9 cellular contexts compared by ENCODE assay signal in the genomic region with DNA sequence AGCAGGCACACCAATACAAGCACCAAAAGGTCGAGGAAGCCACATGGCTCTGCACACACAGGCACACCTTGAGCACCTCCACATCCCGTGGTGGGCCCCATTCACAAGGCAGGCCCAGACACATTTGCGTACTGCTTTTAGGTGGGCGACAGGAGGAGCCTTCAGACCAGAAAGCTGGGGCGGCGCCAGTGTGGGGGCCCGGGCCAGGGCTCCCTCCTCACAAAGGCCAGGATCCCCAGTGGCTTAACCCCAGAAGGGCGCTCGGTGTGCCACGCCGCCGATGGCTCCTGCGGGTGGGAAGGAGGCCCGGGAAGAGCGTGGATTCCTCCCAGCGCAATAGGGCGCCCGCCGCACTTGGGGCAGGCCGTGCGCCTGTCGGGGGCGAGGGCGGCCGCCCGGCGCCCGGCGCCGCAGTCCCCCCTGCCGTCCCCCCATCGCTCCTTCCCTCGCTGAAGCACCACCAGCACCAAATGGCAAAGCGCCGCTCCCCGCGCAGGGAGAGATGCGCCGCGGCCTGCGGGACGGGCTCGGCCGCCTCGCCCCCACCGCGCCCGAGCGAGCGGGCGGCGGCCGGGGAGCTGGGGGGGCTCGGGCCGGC. TPM values are rescaled to one million over a fixed set of nuclear protein-coding genes. Genes with fewer than 3 reads are reported as not detected.
DNase-seq lines count a peak whose midpoint lies in the region; ATAC-seq and TF ChIP-seq lines count a peak whose summit lies in the region.
"Had no signal": no experiment of that assay in that cellular context is flagged by ENCODE, and none has a peak within 500 bp of the region (broad histone marks: within the 10 kb centered on the region; RNA-seq: fewer than 3 reads in every experiment).

No MANE protein-coding gene starts in this region.

- H3K79me2 ChIP-seq in parathyroid adenoma, result no peaks in the 10 kb centered on the region

- H3K36me3 Mint-ChIP-seq in activated T-helper 17 cell treated with anti-CD3 and anti-CD28 coated beads, Interleukin-2, amount 50 U/mL, for 72 hours (ENCODE audit: low read depth), result no peaks in the 10 kb centered on the region

- H3K4me1 ChIP-seq in HUES64 (ENCODE audit: insufficient read depth, low read length) (peaks cover 33% of the 10 kb centered on the region), cardiac muscle cell (ENCODE audit: low read depth) (peaks cover 43% of the 10 kb centered on the region), parathyroid adenoma (peaks cover 33% of the 10 kb centered on the region)

- H3K9ac ChIP-seq in HUES64 (ENCODE audit: low read depth, low read length), result peak overlapping the region; percentile 38
- H3K9ac ChIP-seq in parathyroid adenoma, result peak overlapping the region; percentile 3

- H3K27me3 Mint-ChIP-seq in activated T-helper 17 cell treated with anti-CD3 and anti-CD28 coated beads, Interleukin-2, amount 50 U/mL, for 72 hours, result peaks cover 57% of the 10 kb centered on the region

- H3K4me2 ChIP-seq in parathyroid adenoma (ENCODE audit: low read length), result peak overlapping the region; percentile 98

- H3K4me3 ChIP-seq in AG10803 (ENCODE audit: low read length) (peak overlapping the region; percentile 56), HUES64 (ENCODE audit: low read length) (peak overlapping the region; percentile 70), cardiac muscle cell (peak overlapping the region; percentile 36), parathyroid adenoma (ENCODE audit: low read depth, low read length) (peak overlapping the region; percentile 74)

- H3K36me3 ChIP-seq in HUES64 (ENCODE audit: insufficient read depth, low read length), result no peaks in the 10 kb centered on the region
- peaks cover 4% of the 10 kb centered on the region for H3K36me3 ChIP-seq in cardiac muscle cell
- H3K36me3 ChIP-seq in parathyroid adenoma (ENCODE audit: control insufficient read depth, insufficient read depth, low read length), result no peaks in the 10 kb centered on the region

- peak overlapping the region; percentile 80 for H2AFZ ChIP-seq in parathyroid adenoma

- WGBS in HUES64, result 2% methylated on average over 55 of the region's 55 CpGs

- peak; percentile 68 for DNase-seq in AG10803 (ENCODE audit: low read depth)
- peak; percentile 75 to 80 for DNase-seq in cardiac muscle cell (ENCODE audit: low read depth in 1 of 2, low spot score in 1 of 2)

- no peak for ATAC-seq in activated T-helper 17 cell treated with anti-CD3 and anti-CD28 coated beads, Interleukin-2, amount 50 U/mL, for 72 hours (replicated peaks)
- ATAC-seq in GM18520 (IDR thresholded peaks at IDR 0.05; ENCODE audit: unreplicated experiment), result no peak
- ATAC-seq in GM19452 (IDR thresholded peaks at IDR 0.05; ENCODE audit: unreplicated experiment), result no peak
- no peak for ATAC-seq in HG02588 (IDR thresholded peaks at IDR 0.05; ENCODE audit: unreplicated experiment)

- TF ChIP-seq CTCF in AG10803 (conservative IDR thresholded peaks at IDR 0.05; ENCODE audit: low read length) (no peak), cardiac muscle cell (IDR thresholded peaks at IDR 0.05; ENCODE audit: low read depth, low read length) (no peak), parathyroid adenoma (IDR thresholded peaks at IDR 0.05) (no peak)

- H3K4me3 Mint-ChIP-seq in activated T-helper 17 cell treated with anti-CD3 and anti-CD28 coated beads, Interleukin-2, amount 50 U/mL, for 72 hours, result peak overlapping the region; percentile 56

- no peaks in the 10 kb centered on the region for H3K9me3 ChIP-seq in HUES64 (ENCODE audit: insufficient read depth, low read depth, low read length)
- H3K9me3 ChIP-seq in cardiac muscle cell (ENCODE audit: low read depth), result no peaks in the 10 kb centered on the region
- no peaks in the 10 kb centered on the region for H3K9me3 ChIP-seq in parathyroid adenoma (ENCODE audit: control insufficient read depth, low read length)

- H3K27ac Mint-ChIP-seq in activated T-helper 17 cell treated with anti-CD3 and anti-CD28 coated beads, Interleukin-2, amount 50 U/mL, for 72 hours, result no peak overlapping the region

- H3K4me1 Mint-ChIP-seq in activated T-helper 17 cell treated with anti-CD3 and anti-CD28 coated beads, Interleukin-2, amount 50 U/mL, for 72 hours, result peaks cover 14% of the 10 kb centered on the region

- H3K27ac ChIP-seq in HUES64 (ENCODE audit: low read depth, low read length), result no peak overlapping the region
- H3K27ac ChIP-seq in cardiac muscle cell, result peak overlapping the region; percentile 99
- H3K27ac ChIP-seq in parathyroid adenoma, result peak overlapping the region; percentile 89

- peaks cover 84% of the 10 kb centered on the region for H3K27me3 ChIP-seq in HUES64 (ENCODE audit: insufficient read depth, low read length)
- no peaks in the 10 kb centered on the region for H3K27me3 ChIP-seq in cardiac muscle cell
- no peaks in the 10 kb centered on the region for H3K27me3 ChIP-seq in parathyroid adenoma (ENCODE audit: control insufficient read depth, insufficient read depth, low read length)

- H3K9me3 Mint-ChIP-seq in activated T-helper 17 cell treated with anti-CD3 and anti-CD28 coated beads, Interleukin-2, amount 50 U/mL, for 72 hours, result no peaks in the 10 kb centered on the region

RNA-seq across cellular contexts. Expression of gene SMARCD3, which starts 2.9 kb away (rescaled TPM):
- polyA plus RNA-seq in HUES64 (2013, experiment 1 of 2), result 7.7 TPM
- polyA plus RNA-seq in HUES64 (2013, experiment 2 of 2), result 11.5 TPM
- total RNA-seq in activated T-helper 17 cell treated with anti-CD3 and anti-CD28 coated beads, Interleukin-2, amount 50 U/mL, for 72 hours, result 10 to 100 TPM in 1 of 2 donors, 1 to 10 TPM in 1; 1.3 to 11.8 TPM
- 180 and 191 TPM in 2 replicates for total RNA-seq in cardiac muscle cell
- 237 and 238 TPM in 2 replicates for polyA plus RNA-seq in cardiac muscle cell

RNA-seq across cellular contexts. Expression of gene CHPF2, which starts 19.1 kb away (rescaled TPM):
- polyA plus RNA-seq in HUES64 (2013, experiment 1 of 2), result 11.8 TPM
- polyA plus RNA-seq in HUES64 (2013, experiment 2 of 2), result 12.5 TPM
- 10 to 100 TPM; 31.3 to 36.3 TPM for total RNA-seq in activated T-helper 17 cell treated with anti-CD3 and anti-CD28 coated beads, Interleukin-2, amount 50 U/mL, for 72 hours
- total RNA-seq in cardiac muscle cell, result 37.0 and 45.5 TPM in 2 replicates
- polyA plus RNA-seq in cardiac muscle cell, result 26.9 and 31.7 TPM in 2 replicates

RNA-seq across cellular contexts. Expression of gene ABCF2, which starts 24.4 kb away (rescaled TPM):
- polyA plus RNA-seq in HUES64 (2013, experiment 1 of 2), result 55.5 TPM
- polyA plus RNA-seq in HUES64 (2013, experiment 2 of 2), result 44.7 TPM
- 10 to 100 TPM; 26.9 to 55.2 TPM for total RNA-seq in activated T-helper 17 cell treated with anti-CD3 and anti-CD28 coated beads, Interleukin-2, amount 50 U/mL, for 72 hours
- 34.3 and 38.1 TPM in 2 replicates for total RNA-seq in cardiac muscle cell
- polyA plus RNA-seq in cardiac muscle cell, result 32.7 and 32.9 TPM in 2 replicates

RNA-seq across cellular contexts. Expression of gene H2BK1, which starts 41.1 kb away (rescaled TPM):
- not detected for polyA plus RNA-seq in HUES64 (2013, experiment 1 of 2)
- not detected for polyA plus RNA-seq in HUES64 (2013, experiment 2 of 2)
- 1 to 10 TPM in 1 of 2 donors, not detected in 1; 1.2 TPM for total RNA-seq in activated T-helper 17 cell treated with anti-CD3 and anti-CD28 coated beads, Interleukin-2, amount 50 U/mL, for 72 hours
- total RNA-seq in cardiac muscle cell, result not detected in 2 replicates
- polyA plus RNA-seq in cardiac muscle cell, result not detected in 2 replicates
- total RNA-seq: pulmonary artery endothelial cell had no signal

Comparison
In these comparisons a context has a peak if more than half of its experiments do, and no peak if none do; other contexts are left out.
1. RNA of gene SMARCD3, which starts 2.9 kb away (total RNA-seq): 180 to 191 TPM in cardiac muscle cell; 1.3 to 11.8 TPM in activated T-helper 17 cell treated with anti-CD3 and anti-CD28 coated beads, Interleukin-2, amount 50 U/mL, for 72 hours; every median in the first group is over 10 times any median in the second.
2. Peak in every context shown above with its lines, with median percentiles within 50 percentile points of each other: H3K4me3 ChIP-seq.